In genomic region chr3:46977811-46978195, GRCh38 we compare ENCODE assay signal across 12 cellular contexts. TPM values are rescaled to one million over a fixed set of nuclear protein-coding genes. Genes with fewer than 3 reads are reported as not detected.
DNase-seq lines count a peak whose midpoint lies in the region; ATAC-seq and TF ChIP-seq lines count a peak whose summit lies in the region.
"Had no signal": no experiment of that assay in that cellular context is flagged by ENCODE, and none has a peak within 500 bp of the region (broad histone marks: within the 10 kb centered on the region; RNA-seq: fewer than 3 reads in every experiment).

No MANE protein-coding gene starts in this region.

- peak overlapping the region; percentile 98 for H3K4me3 Mint-ChIP-seq in activated T-cell treated with anti-CD3 and anti-CD28 coated beads, Interleukin-2, amount 50 U/mL, for 4 hours
- H3K4me3 Mint-ChIP-seq in activated naive CD8-positive, alpha-beta T cell treated with anti-CD3 and anti-CD28 coated beads, Interleukin-2, amount 10 ng/mL, durations not matched to agents 7 days and 5 days, result peak overlapping the region; percentile 98
- H3K4me3 Mint-ChIP-seq in type B pancreatic cell, result peak overlapping the region; percentile 99

- H3K27ac ChIP-seq in lung (ENCODE audit: low read depth in 1 of 2, low read length in 1 of 2), result peak overlapping the region; percentile 55 to 77

- peaks cover 7 to 30% of the 10 kb centered on the region in 2 donors for H3K4me1 ChIP-seq in lung (ENCODE audit: control insufficient read depth in 2 of 2, insufficient read depth in 2 of 2, low read length in 2 of 2)

- no peaks in the 10 kb centered on the region for H3K9me3 Mint-ChIP-seq in activated T-cell treated with anti-CD3 and anti-CD28 coated beads, Interleukin-2, amount 50 U/mL, for 4 hours
- no peaks in the 10 kb centered on the region for H3K9me3 Mint-ChIP-seq in activated naive CD8-positive, alpha-beta T cell treated with anti-CD3 and anti-CD28 coated beads, Interleukin-2, amount 10 ng/mL, durations not matched to agents 7 days and 5 days
- no peaks in the 10 kb centered on the region for H3K9me3 Mint-ChIP-seq in type B pancreatic cell

- no peaks in the 10 kb centered on the region for H3K9me3 ChIP-seq in lung (ENCODE audit: control insufficient read depth in 2 of 2, insufficient read depth in 1 of 2, low read length in 1 of 2)

- peak overlapping the region; percentile 80 for H3K27ac Mint-ChIP-seq in activated naive CD8-positive, alpha-beta T cell treated with anti-CD3 and anti-CD28 coated beads, Interleukin-2, amount 10 ng/mL, durations not matched to agents 7 days and 5 days
- peak overlapping the region; percentile 99 for H3K27ac Mint-ChIP-seq in type B pancreatic cell

- POLR2A ChIA-PET in activated naive CD8-positive, alpha-beta T cell treated with anti-CD3 and anti-CD28 coated beads, Interleukin-2, amount 10 ng/mL, durations not matched to agents 7 days and 5 days (lab: Charles Lee), result interaction anchor here (1.3 to 4.5 kb wide), 2 partner anchors 10 to 22 kb away, joined by 5 to 33 read pairs; no protein-coding TSS in a partner anchor

- H3K27me3 Mint-ChIP-seq in activated T-cell treated with anti-CD3 and anti-CD28 coated beads, Interleukin-2, amount 50 U/mL, for 4 hours (ENCODE audit: low read depth), result no peaks in the 10 kb centered on the region
- H3K27me3 Mint-ChIP-seq in activated naive CD8-positive, alpha-beta T cell treated with anti-CD3 and anti-CD28 coated beads, Interleukin-2, amount 10 ng/mL, durations not matched to agents 7 days and 5 days, result no peaks in the 10 kb centered on the region
- H3K27me3 Mint-ChIP-seq in type B pancreatic cell, result no peaks in the 10 kb centered on the region

- TF ChIP-seq CTCF in lung (IDR thresholded peaks at IDR 0.05; ENCODE audit: control extremely low read depth, extremely low read depth), result no peak
- no peak for TF ChIP-seq CTCF in type B pancreatic cell (conservative IDR thresholded peaks at IDR 0.05)

- 94 to 100% methylated on average over 5 of the region's 5 CpGs for WGBS in lung, 2 donors

- H3K4me3 ChIP-seq in lung, result no peak overlapping the region

- no peaks in the 10 kb centered on the region for H3K36me3 ChIP-seq in lung (ENCODE audit: control insufficient read depth in 2 of 2, insufficient read depth in 2 of 2, low read length in 2 of 2)

- ATAC-seq in activated T-cell treated with anti-CD3 and anti-CD28 coated beads, Interleukin-2, amount 50 U/mL, for 4 hours, result no peak
- no peak for ATAC-seq in activated naive CD8-positive, alpha-beta T cell treated with anti-CD3 and anti-CD28 coated beads, Interleukin-2, amount 10 ng/mL, durations not matched to agents 7 days and 5 days (ENCODE audit: low read depth)
- ATAC-seq in lung (ENCODE audit: insufficient read depth, low FRiP score), result no peak

- peaks cover 16% of the 10 kb centered on the region for H3K36me3 Mint-ChIP-seq in activated T-cell treated with anti-CD3 and anti-CD28 coated beads, Interleukin-2, amount 50 U/mL, for 4 hours (ENCODE audit: insufficient read depth)
- peaks cover 21% of the 10 kb centered on the region for H3K36me3 Mint-ChIP-seq in activated naive CD8-positive, alpha-beta T cell treated with anti-CD3 and anti-CD28 coated beads, Interleukin-2, amount 10 ng/mL, durations not matched to agents 7 days and 5 days
- peaks cover 7% of the 10 kb centered on the region for H3K36me3 Mint-ChIP-seq in type B pancreatic cell

- peaks cover 64% of the 10 kb centered on the region for H3K4me1 Mint-ChIP-seq in activated T-cell treated with anti-CD3 and anti-CD28 coated beads, Interleukin-2, amount 50 U/mL, for 4 hours (ENCODE audit: low read depth)
- peaks cover 48% of the 10 kb centered on the region for H3K4me1 Mint-ChIP-seq in activated naive CD8-positive, alpha-beta T cell treated with anti-CD3 and anti-CD28 coated beads, Interleukin-2, amount 10 ng/mL, durations not matched to agents 7 days and 5 days
- peaks cover 24% of the 10 kb centered on the region for H3K4me1 Mint-ChIP-seq in type B pancreatic cell (ENCODE audit: unreplicated experiment)

- H3K27me3 ChIP-seq in lung (ENCODE audit: control insufficient read depth, insufficient read depth), result no peaks in the 10 kb centered on the region

- DNase-seq in activated T-cell treated with anti-CD3 and anti-CD28 coated beads, Interleukin-2, amount 50 U/mL, for 4 hours, result no peak
- no peak for DNase-seq in activated T-cell treated with anti-CD3 and anti-CD28 coated beads, Interleukin-2, amount 50 U/mL, for 1 hour
- DNase-seq in activated naive CD8-positive, alpha-beta T cell treated with anti-CD3 and anti-CD28 coated beads, Interleukin-2, amount 10 ng/mL, durations not matched to agents 7 days and 5 days, result no peak
- no peak for DNase-seq in lung (ENCODE audit: low spot score)
- DNase-seq in type B pancreatic cell (ENCODE audit: extremely low spot score, unreplicated experiment), result no peak
- no peak for DNase-seq in GDM1 (lab: John Stamatoyannopoulos, UW)
- DNase-seq in NCI-H82 (lab: John Stamatoyannopoulos, UW), result no peak
- no peak for DNase-seq in NCI-H2196 (lab: John Stamatoyannopoulos, UW; ENCODE audit: unreplicated experiment)
- DNase-seq: activated effector memory CD4-positive, alpha-beta T cell treated with anti-CD3 and anti-CD28 coated beads, Interleukin-2, amount 50 U/mL, for 16 hours; NCI-H1694; stimulated activated CD4-positive, alpha-beta T cell treated with anti-CD3 and anti-CD28 coated beads, Interleukin-15, amount 100 ng/mL, for 24 hours; SW 1271 had no signal

RNA-seq across cellular contexts. Expression of gene CCDC12, which starts 1.3 kb away (rescaled TPM):
- 10 to 100 TPM; 75.9 to 77.6 (median 76.5) TPM for total RNA-seq in activated T-cell treated with anti-CD3 and anti-CD28 coated beads, Interleukin-2, amount 50 U/mL, for 4 hours
- 10 to 100 TPM; 58.6 to 60.0 TPM for total RNA-seq in activated naive CD8-positive, alpha-beta T cell treated with anti-CD3 and anti-CD28 coated beads, Interleukin-2, amount 10 ng/mL, durations not matched to agents 7 days and 5 days
- total RNA-seq in lung (10 to 100 TPM; 34.2 to 64.9 TPM), type B pancreatic cell (ENCODE audit: low replicate concordance) (46.7 and 49.7 TPM in 2 replicates)
- polyA plus RNA-seq in lung, result 100 to 1,000 TPM in 1 of 2 donors, 10 to 100 TPM in 1; 75.2 to 129 TPM

RNA-seq across cellular contexts. Expression of gene NBEAL2, which starts 1.7 kb away (rescaled TPM):
- total RNA-seq in activated T-cell treated with anti-CD3 and anti-CD28 coated beads, Interleukin-2, amount 50 U/mL, for 4 hours, result 10 to 100 TPM; 75.5 to 86.9 (median 80.7) TPM
- 100 to 1,000 TPM; 165 to 178 TPM for total RNA-seq in activated naive CD8-positive, alpha-beta T cell treated with anti-CD3 and anti-CD28 coated beads, Interleukin-2, amount 10 ng/mL, durations not matched to agents 7 days and 5 days
- total RNA-seq in lung (100 to 1,000 TPM in 1 of 2 donors, 10 to 100 TPM in 1; 64.4 to 167 TPM), type B pancreatic cell (ENCODE audit: low replicate concordance) (115 and 241 TPM in 2 replicates)
- polyA plus RNA-seq in lung, result 100 to 1,000 TPM; 105 to 191 TPM
